ENCODE assay signal across 8 cellular contexts in genomic region chr2:25362049-25362563, GRCh38. TPM values are rescaled to one million over a fixed set of nuclear protein-coding genes. Genes with fewer than 3 reads are reported as not detected.
A peak's percentile ranks its signal among the peaks of the same experiment; 100 is the strongest.
DNase-seq lines count a peak whose midpoint lies in the region; ATAC-seq and TF ChIP-seq lines count a peak whose summit lies in the region.

No MANE protein-coding gene starts in this region.

- H3K36me3 Mint-ChIP-seq in activated T-helper 17 cell treated with anti-CD3 and anti-CD28 coated beads, Interleukin-2, amount 50 U/mL, for 72 hours (ENCODE audit: low read depth), result no peaks in the 10 kb centered on the region
- H3K36me3 Mint-ChIP-seq in nephron progenitor cell (ENCODE audit: low read depth), result no peaks in the 10 kb centered on the region

- H3K4me1 ChIP-seq in GM23248 (ENCODE audit: insufficient read depth), result no peaks in the 10 kb centered on the region; the same call in 1 of the 2 replicates

- 0 to 1% methylated on average over 18 of the region's 18 CpGs for WGBS in GM23248 (ENCODE audit: low coverage in 1 of 2, low lambda C conversion rate in 2 of 2, missing lambda C conversion rate in 2 of 2), 2 experiments

- no peaks in the 10 kb centered on the region for H3F3A ChIP-seq in GM23248 (ENCODE audit: insufficient read depth)

- no peaks in the 10 kb centered on the region for H3K27me3 Mint-ChIP-seq in activated T-helper 17 cell treated with anti-CD3 and anti-CD28 coated beads, Interleukin-2, amount 50 U/mL, for 72 hours
- peaks cover 25% of the 10 kb centered on the region for H3K27me3 Mint-ChIP-seq in nephron progenitor cell (ENCODE audit: low read depth, poor library complexity)

- H3K9me3 ChIP-seq in GM23248 (ENCODE audit: low read depth), result no peaks in the 10 kb centered on the region

- H3K9me3 Mint-ChIP-seq in activated T-helper 17 cell treated with anti-CD3 and anti-CD28 coated beads, Interleukin-2, amount 50 U/mL, for 72 hours, result no peaks in the 10 kb centered on the region
- H3K9me3 Mint-ChIP-seq in nephron progenitor cell, result peaks cover 8% of the 10 kb centered on the region

- H3K4me3 ChIP-seq in GM23248, result peak overlapping the region; percentile 72
- peak overlapping the region; percentile 40 for H3K4me3 ChIP-seq in fibroblast of pulmonary artery (replicated peaks; ENCODE audit: low read depth, low read length)

- peak overlapping the region; percentile 91 for H2AFZ ChIP-seq in GM23248

- no peaks in the 10 kb centered on the region for H3K36me3 ChIP-seq in GM23248 (ENCODE audit: low read depth)

- peaks cover 5% of the 10 kb centered on the region for H3K4me1 Mint-ChIP-seq in activated T-helper 17 cell treated with anti-CD3 and anti-CD28 coated beads, Interleukin-2, amount 50 U/mL, for 72 hours
- peaks cover 8% of the 10 kb centered on the region for H3K4me1 Mint-ChIP-seq in nephron progenitor cell

- H3K27ac Mint-ChIP-seq in activated T-helper 17 cell treated with anti-CD3 and anti-CD28 coated beads, Interleukin-2, amount 50 U/mL, for 72 hours, result peak overlapping the region; percentile 94
- no peak overlapping the region for H3K27ac Mint-ChIP-seq in nephron progenitor cell

- peak overlapping the region; percentile 56 for H3K9ac ChIP-seq in GM23248

- ATAC-seq in activated T-helper 17 cell treated with anti-CD3 and anti-CD28 coated beads, Interleukin-2, amount 50 U/mL, for 72 hours (replicated peaks), result peak; percentile 98
- ATAC-seq in stimulated activated naive CD8-positive, alpha-beta T cell treated with anti-CD3 and anti-CD28 coated beads, Interleukin-15, Interleukin-2, amounts not matched to agents 100 U/mL and 50 U/mL, for 24 hours, result peak; percentile 95

- DNase-seq in ELR (ENCODE audit: low read depth) (peak; percentile 90), GM23248 (peak; percentile 88), LHCN-M2 (ENCODE audit: low read depth) (peak; percentile 68), RPMI7951 (ENCODE audit: low read depth) (peak; percentile 89), fibroblast of pulmonary artery (ENCODE audit: low read depth) (peak; percentile 92), nephron progenitor cell (peak; percentile 97)
- peak; percentile 97 for DNase-seq in stimulated activated naive CD8-positive, alpha-beta T cell treated with anti-CD3 and anti-CD28 coated beads, Interleukin-15, Interleukin-2, amounts not matched to agents 100 U/mL and 50 U/mL, for 24 hours

- no peaks in the 10 kb centered on the region for H3K79me2 ChIP-seq in GM23248 (ENCODE audit: insufficient read depth)

- no peak overlapping the region for H3K27ac ChIP-seq in GM23248

- no peaks in the 10 kb centered on the region for H3K27me3 ChIP-seq in GM23248 (replicated peaks; ENCODE audit: insufficient read depth)

- TF ChIP-seq CTCF in fibroblast of pulmonary artery (IDR thresholded peaks at IDR 0.05; ENCODE audit: low read length, missing control alignments) (peak; percentile 95), nephron progenitor cell (IDR thresholded peaks at IDR 0.05) (peak; percentile 96)

- H3K4me3 Mint-ChIP-seq in activated T-helper 17 cell treated with anti-CD3 and anti-CD28 coated beads, Interleukin-2, amount 50 U/mL, for 72 hours, result peak overlapping the region; percentile 91
- H3K4me3 Mint-ChIP-seq in nephron progenitor cell, result peak overlapping the region; percentile 39

- H3K4me2 ChIP-seq in GM23248 (ENCODE audit: unreplicated experiment), result peak overlapping the region; percentile 83

- in situ Hi-C loops in GM23248 (cut with MboI), result no loop called here

- H3K9me2 ChIP-seq in GM23248 (ENCODE audit: insufficient read depth), result no peaks in the 10 kb centered on the region

- no peaks in the 10 kb centered on the region for H4K20me1 ChIP-seq in GM23248 (ENCODE audit: insufficient read depth)

RNA-seq across cellular contexts. Expression of gene DNMT3A, which starts 20.4 kb away (rescaled TPM):
- 7.1 and 18.4 TPM in 2 replicates for total RNA-seq in GM23248 (2014; rRNA removed; shearing (Covaris generic))
- polyA plus RNA-seq in GM23248 (2016; fragmentation: Nextera tagmentation; extraction: Ambion mirVana), result 2.5 TPM in 2 replicates
- total RNA-seq in LHCN-M2 (2014; rRNA removed), result 3.1 and 5.0 TPM in 2 replicates
- polyA plus RNA-seq in LHCN-M2 (2012), result 6.0 TPM
- total RNA-seq in RPMI7951 (2014; rRNA removed; shearing (Covaris generic)), result 1.4 and 2.3 TPM in 2 replicates
- 10 to 100 TPM; 55.2 to 64.6 TPM for total RNA-seq in activated T-helper 17 cell treated with anti-CD3 and anti-CD28 coated beads, Interleukin-2, amount 50 U/mL, for 72 hours
